16 cellular contexts compared by ENCODE assay signal in genomic region chr1:113734357-113735055, GRCh38.
"Had no signal": no experiment of that assay in that cellular context is flagged by ENCODE, and none has a peak within 500 bp of the region (broad histone marks: within the 10 kb centered on the region; RNA-seq: fewer than 3 reads in every experiment).

No MANE protein-coding gene starts in this region.

- DNase-seq: activated naive CD4-positive, alpha-beta T cell treated with anti-CD3 and anti-CD28 coated beads, Interleukin-2, amount 50 U/mL, for 16 hours; cortex of kidney; erythroblast; head of caudate nucleus; left ventricle myocardium inferior; mammary epithelial cell; midbrain; stimulated activated CD4-positive, alpha-beta T cell treated with anti-CD3 and anti-CD28 coated beads, Interleukin-12 subunit alpha, Interleukin-12 subunit beta, amount 100 ng/mL, for 4 hours; stimulated activated CD4-positive, alpha-beta T cell treated with anti-CD3 and anti-CD28 coated beads, Interleukin-1b, Interleukin-23, amount 100 ng/mL, for 48 hours; stimulated activated CD8-positive, alpha-beta memory T cell treated with anti-CD3 and anti-CD28 coated beads, Interleukin-4, amount 100 ng/mL, for 48 hours; stimulated activated naive CD4-positive, alpha-beta T cell; upper lobe of right lung had no signal

- FAIRE-seq: endometrium, frontal cortex, TTC549 had no signal

- ATAC-seq: upper lobe of right lung had no signal

- H3K4me3 Mint-ChIP-seq: neural progenitor cell had no signal

- H3K4me1 Mint-ChIP-seq: neural progenitor cell had no signal

- H3K9me3 Mint-ChIP-seq: neural progenitor cell had no signal

- H3K27ac Mint-ChIP-seq: neural progenitor cell had no signal
